ENCODE assay signal across 8 cellular contexts in genomic region chr17:41835214-41835799, GRCh38. TPM values are rescaled to one million over a fixed set of nuclear protein-coding genes. Genes with fewer than 3 reads are reported as not detected.
DNase-seq lines count a peak whose midpoint lies in the region; ATAC-seq lines count a peak whose summit lies in the region.

No MANE protein-coding gene starts in this region.

- intact Hi-C loops in right cardiac atrium (cut with DNase I), result no loop called here

- H3K4me3 ChIP-seq in right cardiac atrium (ENCODE audit: low read length) (peak overlapping the region; percentile 87), skin epidermis (peak overlapping the region; percentile 50 to 93 (median 73))

- no peak overlapping the region for H3K27ac ChIP-seq in right cardiac atrium (ENCODE audit: low read length)
- peak overlapping the region in 16 of 21 experiments; percentile 12 to 91 (median 78) for H3K27ac ChIP-seq in skin epidermis

- no peak for DNase-seq in right cardiac atrium
- DNase-seq in OCI-M1 (lab: John Stamatoyannopoulos, UW), result no peak
- DNase-seq in SHP77 treated with DMSO at 0.1 percent for 48 hours (lab: John Stamatoyannopoulos, UW), result no peak

- H3K36me3 Mint-ChIP-seq in activated T-helper 17 cell treated with anti-CD3 and anti-CD28 coated beads, Interleukin-2, amount 50 U/mL, for 72 hours (ENCODE audit: low read depth), result peaks cover 41% of the 10 kb centered on the region

- H3K27me3 Mint-ChIP-seq in activated T-helper 17 cell treated with anti-CD3 and anti-CD28 coated beads, Interleukin-2, amount 50 U/mL, for 72 hours, result no peaks in the 10 kb centered on the region

- H3K4me1 ChIP-seq in ES-I3 (ENCODE audit: insufficient read depth, low read length) (no peaks in the 10 kb centered on the region), right cardiac atrium (ENCODE audit: control insufficient read depth, insufficient read depth, low read length) (no peaks in the 10 kb centered on the region)

- no peaks in the 10 kb centered on the region for H3K9me3 ChIP-seq in ES-I3 (ENCODE audit: control insufficient read depth, insufficient read depth, low read length)
- no peaks in the 10 kb centered on the region for H3K9me3 ChIP-seq in right cardiac atrium (ENCODE audit: control insufficient read depth, low read length)

- H3K9ac ChIP-seq in ES-I3 (ENCODE audit: low read depth, low read length), result peak overlapping the region; percentile 53

- ATAC-seq in HG02759 (IDR thresholded peaks at IDR 0.05; ENCODE audit: unreplicated experiment) (peak; percentile 19), right cardiac atrium (peak; percentile 54 to 60), HG03039 (IDR thresholded peaks at IDR 0.05; ENCODE audit: unreplicated experiment) (no peak)
- ATAC-seq in activated T-helper 17 cell treated with anti-CD3 and anti-CD28 coated beads, Interleukin-2, amount 50 U/mL, for 72 hours (replicated peaks), result peak; percentile 57

- H3K4me3 Mint-ChIP-seq in activated T-helper 17 cell treated with anti-CD3 and anti-CD28 coated beads, Interleukin-2, amount 50 U/mL, for 72 hours, result peak overlapping the region; percentile 81

- peaks cover 6% of the 10 kb centered on the region for H3K4me1 Mint-ChIP-seq in activated T-helper 17 cell treated with anti-CD3 and anti-CD28 coated beads, Interleukin-2, amount 50 U/mL, for 72 hours

- 12% methylated on average over 13 of the region's 13 CpGs for WGBS in right cardiac atrium

- H3K36me3 ChIP-seq in ES-I3 (ENCODE audit: insufficient read depth, low read length), result peaks cover 6% of the 10 kb centered on the region; the same call in 1 of the 2 replicates

- H3K9me3 Mint-ChIP-seq in activated T-helper 17 cell treated with anti-CD3 and anti-CD28 coated beads, Interleukin-2, amount 50 U/mL, for 72 hours, result no peaks in the 10 kb centered on the region

- H3K27me3 ChIP-seq in right cardiac atrium (ENCODE audit: control insufficient read depth, insufficient read depth), result no peaks in the 10 kb centered on the region

- peak overlapping the region; percentile 77 for H3K27ac Mint-ChIP-seq in activated T-helper 17 cell treated with anti-CD3 and anti-CD28 coated beads, Interleukin-2, amount 50 U/mL, for 72 hours

RNA-seq across cellular contexts. Expression of gene NT5C3B, which starts 0.7 kb away (rescaled TPM):
- total RNA-seq in activated T-helper 17 cell treated with anti-CD3 and anti-CD28 coated beads, Interleukin-2, amount 50 U/mL, for 72 hours, result 10 to 100 TPM; 51.2 to 70.3 TPM
- 10 to 100 TPM; 29.1 to 46.6 (median 32.1) TPM for total RNA-seq in right cardiac atrium
- polyA plus RNA-seq in right cardiac atrium, result 40.5 TPM

RNA-seq across cellular contexts. Expression of gene KLHL10, which starts 2.3 kb away (rescaled TPM):
- under 1 TPM in 1 of 2 donors, not detected in 1; 0.16 TPM for total RNA-seq in activated T-helper 17 cell treated with anti-CD3 and anti-CD28 coated beads, Interleukin-2, amount 50 U/mL, for 72 hours
- total RNA-seq in right cardiac atrium, result under 1 TPM in 3 of 4 donors, not detected in 1; 0.26 to 0.33 (median 0.28) TPM
- 0.09 TPM for polyA plus RNA-seq in right cardiac atrium

RNA-seq across cellular contexts. Expression of gene FKBP10, which starts 22.5 kb away (rescaled TPM):
- total RNA-seq in activated T-helper 17 cell treated with anti-CD3 and anti-CD28 coated beads, Interleukin-2, amount 50 U/mL, for 72 hours, result under 1 TPM; 0.09 to 0.37 TPM
- 10 to 100 TPM; 26.5 to 42.7 (median 38.8) TPM for total RNA-seq in right cardiac atrium
- polyA plus RNA-seq in right cardiac atrium, result 24.8 TPM

RNA-seq across cellular contexts. Expression of gene P3H4, which starts 23.6 kb away (rescaled TPM):
- total RNA-seq in activated T-helper 17 cell treated with anti-CD3 and anti-CD28 coated beads, Interleukin-2, amount 50 U/mL, for 72 hours, result under 1 TPM; 0.64 to 0.89 TPM
- total RNA-seq in right cardiac atrium, result 10 to 100 TPM; 12.1 to 17.1 (median 13.9) TPM
- polyA plus RNA-seq in right cardiac atrium, result 9.8 TPM

RNA-seq across cellular contexts. Expression of gene KLHL11, which starts 29.9 kb away (rescaled TPM):
- 10 to 100 TPM; 15.1 to 16.2 TPM for total RNA-seq in activated T-helper 17 cell treated with anti-CD3 and anti-CD28 coated beads, Interleukin-2, amount 50 U/mL, for 72 hours
- 1 to 10 TPM; 5.1 to 6.7 (median 5.5) TPM for total RNA-seq in right cardiac atrium
- 1.9 TPM for polyA plus RNA-seq in right cardiac atrium

Comparison
In these comparisons a context has a peak if more than half of its experiments do, and no peak if none do; other contexts are left out.
1. RNA of gene FKBP10, which starts 22.5 kb away (total RNA-seq): 26.5 to 42.7 TPM in right cardiac atrium; 0.09 to 0.37 TPM in activated T-helper 17 cell treated with anti-CD3 and anti-CD28 coated beads, Interleukin-2, amount 50 U/mL, for 72 hours; every median in the first group is over 10 times any median in the second.